ENCODE assay signal across 11 cellular contexts in the genomic region with DNA sequence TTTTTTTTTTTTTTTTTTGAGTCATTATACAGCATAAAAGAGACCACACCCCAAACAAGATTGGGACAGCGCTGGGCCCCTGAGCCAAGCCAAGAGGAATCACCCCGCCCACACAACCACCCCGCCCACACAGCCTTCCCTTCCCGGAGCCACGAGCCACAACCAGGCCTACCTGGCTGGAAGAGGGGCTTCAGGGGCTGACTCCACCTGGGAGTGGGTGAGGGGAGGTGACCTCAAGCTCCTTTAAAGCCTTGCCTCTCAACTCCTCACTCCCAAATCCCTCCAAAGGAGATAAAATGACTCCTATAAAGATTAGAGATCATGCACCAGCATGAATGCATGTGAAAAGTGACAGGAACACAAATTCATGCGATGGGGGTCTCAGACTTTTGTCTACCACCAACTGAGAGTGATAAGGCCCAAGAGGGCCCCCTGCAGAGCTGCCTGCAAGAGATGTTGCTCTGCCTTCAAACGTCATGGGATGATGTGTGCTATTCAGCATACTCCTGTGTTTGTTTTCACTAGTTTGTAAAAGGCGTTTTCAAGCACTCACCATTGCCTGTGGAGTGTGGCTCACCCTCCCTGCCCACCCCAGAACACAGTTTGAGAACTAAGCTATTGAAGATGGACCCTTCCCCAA. TPM values are rescaled to one million over a fixed set of nuclear protein-coding genes. Genes with fewer than 3 reads are reported as not detected.
DNase-seq lines count a peak whose midpoint lies in the region; ATAC-seq and TF ChIP-seq lines count a peak whose summit lies in the region.
"Had no signal": no experiment of that assay in that cellular context is flagged by ENCODE, and none has a peak within 500 bp of the region (broad histone marks: within the 10 kb centered on the region; RNA-seq: fewer than 3 reads in every experiment).

No MANE protein-coding gene starts in this region.

- no peaks in the 10 kb centered on the region for H3K9me3 Mint-ChIP-seq in stimulated activated naive CD8-positive, alpha-beta T cell treated with anti-CD3 and anti-CD28 coated beads, Interleukin-15, amount 100 ng/mL, for 72 hours
- H3K9me3 Mint-ChIP-seq in activated CD8-positive, alpha-beta T cell treated with anti-CD3 and anti-CD28 coated beads, Interleukin-2, amount 10 ng/mL, durations not matched to agents 7 days and 5 days (ENCODE audit: insufficient read depth) = no peaks in the 10 kb centered on the region

- CTCF ChIA-PET in activated CD8-positive, alpha-beta T cell treated with anti-CD3 and anti-CD28 coated beads, Interleukin-2, amount 10 ng/mL, durations not matched to agents 7 days and 5 days (lab: Charles Lee) = interaction anchor here (0.6 to 1.4 kb wide), 10 partner anchors 11 to 185 kb away, joined by 3 to 7 read pairs (median 4); no protein-coding TSS in a partner anchor

- POLR2A ChIA-PET in activated CD8-positive, alpha-beta T cell treated with anti-CD3 and anti-CD28 coated beads, Interleukin-2, amount 10 ng/mL, durations not matched to agents 7 days and 5 days (lab: Charles Lee) = interaction anchor here (0.7 to 1.8 kb wide), 2 partner anchors 22 to 53 kb away, joined by 3 to 4 read pairs; no protein-coding TSS in a partner anchor

- peak overlapping the region; percentile 5 to 9 for H3K4me3 Mint-ChIP-seq in stimulated activated naive CD8-positive, alpha-beta T cell treated with anti-CD3 and anti-CD28 coated beads, Interleukin-15, amount 100 ng/mL, for 72 hours
- H3K4me3 Mint-ChIP-seq in activated CD8-positive, alpha-beta T cell treated with anti-CD3 and anti-CD28 coated beads, Interleukin-2, amount 10 ng/mL, durations not matched to agents 7 days and 5 days = no peak overlapping the region

- peaks cover 54% of the 10 kb centered on the region for H3K4me1 Mint-ChIP-seq in stimulated activated naive CD8-positive, alpha-beta T cell treated with anti-CD3 and anti-CD28 coated beads, Interleukin-15, amount 100 ng/mL, for 72 hours
- peaks cover 32% of the 10 kb centered on the region for H3K4me1 Mint-ChIP-seq in activated CD8-positive, alpha-beta T cell treated with anti-CD3 and anti-CD28 coated beads, Interleukin-2, amount 10 ng/mL, durations not matched to agents 7 days and 5 days (ENCODE audit: low read depth)

- H3K27ac Mint-ChIP-seq in stimulated activated naive CD8-positive, alpha-beta T cell treated with anti-CD3 and anti-CD28 coated beads, Interleukin-15, amount 100 ng/mL, for 72 hours = no peak overlapping the region
- no peak overlapping the region for H3K27ac Mint-ChIP-seq in activated CD8-positive, alpha-beta T cell treated with anti-CD3 and anti-CD28 coated beads, Interleukin-2, amount 10 ng/mL, durations not matched to agents 7 days and 5 days

- peak in 1 of 2 donors; percentile 8 for DNase-seq in stimulated activated naive CD8-positive, alpha-beta T cell treated with anti-CD3 and anti-CD28 coated beads, Interleukin-15, amount 100 ng/mL, for 72 hours
- DNase-seq in stimulated activated naive CD8-positive, alpha-beta T cell treated with anti-CD3 and anti-CD28 coated beads, Interleukin-15, Interleukin-2, amounts not matched to agents 100 U/mL and 50 U/mL, for 24 hours = no peak
- DNase-seq in activated CD8-positive, alpha-beta T cell treated with anti-CD3 and anti-CD28 coated beads, Interleukin-2, amount 10 ng/mL, durations not matched to agents 7 days and 5 days = peak; percentile 20
- DNase-seq in iPS-NIHi7 (ENCODE audit: extremely low spot score) (peak; percentile 78), cerebellar nuclear complex (lab: John Stamatoyannopoulos, UW) (no peak), amygdala (lab: John Stamatoyannopoulos, UW) (no peak)
- DNase-seq: DMS79, kidney glomerular epithelial cell, NCI-H2171 treated with DMSO at 0.1 percent for 48 hours had no signal

- H3K36me3 Mint-ChIP-seq in activated CD8-positive, alpha-beta T cell treated with anti-CD3 and anti-CD28 coated beads, Interleukin-2, amount 10 ng/mL, durations not matched to agents 7 days and 5 days (ENCODE audit: low read depth) = no peaks in the 10 kb centered on the region

- H3K27me3 Mint-ChIP-seq in stimulated activated naive CD8-positive, alpha-beta T cell treated with anti-CD3 and anti-CD28 coated beads, Interleukin-15, amount 100 ng/mL, for 72 hours = no peaks in the 10 kb centered on the region
- H3K27me3 Mint-ChIP-seq in activated CD8-positive, alpha-beta T cell treated with anti-CD3 and anti-CD28 coated beads, Interleukin-2, amount 10 ng/mL, durations not matched to agents 7 days and 5 days (ENCODE audit: low read depth) = peaks cover 6% of the 10 kb centered on the region

- ATAC-seq in stimulated activated naive CD8-positive, alpha-beta T cell treated with anti-CD3 and anti-CD28 coated beads, Interleukin-15, amount 100 ng/mL, for 72 hours = peak; percentile 6
- ATAC-seq in stimulated activated naive CD8-positive, alpha-beta T cell treated with anti-CD3 and anti-CD28 coated beads, Interleukin-15, Interleukin-2, amounts not matched to agents 100 U/mL and 50 U/mL, for 24 hours = no peak
- ATAC-seq in activated CD8-positive, alpha-beta T cell treated with anti-CD3 and anti-CD28 coated beads, Interleukin-2, amount 10 ng/mL, durations not matched to agents 7 days and 5 days = peak; percentile 50
- no peak for ATAC-seq in HG03354 (IDR thresholded peaks at IDR 0.05; ENCODE audit: poor library complexity, severe bottlenecking, unreplicated experiment)
- ATAC-seq in SK-N-SH treated with all-trans-retinoic acid at 6 μM for 48 hours = no peak

TF ChIP-seq in SK-N-SH treated with all-trans-retinoic acid at 6 μM for 48 hours, 23 proteins besides CTCF, POLR2A, EP300 and RAD21 (continues in another document):
- no peak for TF ChIP-seq ZNF70 (CRISPR knock-in tag; IDR thresholded peaks at IDR 0.05)
- TF ChIP-seq PPARA (CRISPR knock-in tag; IDR thresholded peaks at IDR 0.05; ENCODE audit: borderline replicate concordance) = no peak
- TF ChIP-seq, protein P1, sequence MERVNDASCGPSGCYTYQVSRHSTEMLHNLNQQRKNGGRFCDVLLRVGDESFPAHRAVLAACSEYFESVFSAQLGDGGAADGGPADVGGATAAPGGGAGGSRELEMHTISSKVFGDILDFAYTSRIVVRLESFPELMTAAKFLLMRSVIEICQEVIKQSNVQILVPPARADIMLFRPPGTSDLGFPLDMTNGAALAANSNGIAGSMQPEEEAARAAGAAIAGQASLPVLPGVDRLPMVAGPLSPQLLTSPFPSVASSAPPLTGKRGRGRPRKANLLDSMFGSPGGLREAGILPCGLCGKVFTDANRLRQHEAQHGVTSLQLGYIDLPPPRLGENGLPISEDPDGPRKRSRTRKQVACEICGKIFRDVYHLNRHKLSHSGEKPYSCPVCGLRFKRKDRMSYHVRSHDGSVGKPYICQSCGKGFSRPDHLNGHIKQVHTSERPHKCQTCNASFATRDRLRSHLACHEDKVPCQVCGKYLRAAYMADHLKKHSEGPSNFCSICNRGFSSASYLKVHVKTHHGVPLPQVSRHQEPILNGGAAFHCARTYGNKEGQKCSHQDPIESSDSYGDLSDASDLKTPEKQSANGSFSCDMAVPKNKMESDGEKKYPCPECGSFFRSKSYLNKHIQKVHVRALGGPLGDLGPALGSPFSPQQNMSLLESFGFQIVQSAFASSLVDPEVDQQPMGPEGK (CRISPR knock-in tag; IDR thresholded peaks at IDR 0.05; ENCODE audit: borderline replicate concordance) = no peak
- TF ChIP-seq ZFP30 (CRISPR knock-in tag; IDR thresholded peaks at IDR 0.05) = no peak
- TF ChIP-seq, protein P2, sequence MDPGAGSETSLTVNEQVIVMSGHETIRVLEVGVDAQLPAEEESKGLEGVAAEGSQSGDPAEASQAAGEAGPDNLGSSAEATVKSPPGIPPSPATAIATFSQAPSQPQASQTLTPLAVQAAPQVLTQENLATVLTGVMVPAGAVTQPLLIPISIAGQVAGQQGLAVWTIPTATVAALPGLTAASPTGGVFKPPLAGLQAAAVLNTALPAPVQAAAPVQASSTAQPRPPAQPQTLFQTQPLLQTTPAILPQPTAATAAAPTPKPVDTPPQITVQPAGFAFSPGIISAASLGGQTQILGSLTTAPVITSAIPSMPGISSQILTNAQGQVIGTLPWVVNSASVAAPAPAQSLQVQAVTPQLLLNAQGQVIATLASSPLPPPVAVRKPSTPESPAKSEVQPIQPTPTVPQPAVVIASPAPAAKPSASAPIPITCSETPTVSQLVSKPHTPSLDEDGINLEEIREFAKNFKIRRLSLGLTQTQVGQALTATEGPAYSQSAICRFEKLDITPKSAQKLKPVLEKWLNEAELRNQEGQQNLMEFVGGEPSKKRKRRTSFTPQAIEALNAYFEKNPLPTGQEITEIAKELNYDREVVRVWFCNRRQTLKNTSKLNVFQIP (CRISPR knock-in tag; IDR thresholded peaks at IDR 0.05; ENCODE audit: borderline replicate concordance, low read depth) = no peak
- TF ChIP-seq ZFP3 (CRISPR knock-in tag; IDR thresholded peaks at IDR 0.05) = no peak
- TF ChIP-seq TCF4 (CRISPR knock-in tag; IDR thresholded peaks at IDR 0.05; ENCODE audit: borderline replicate concordance) = no peak
- TF ChIP-seq, protein P3, sequence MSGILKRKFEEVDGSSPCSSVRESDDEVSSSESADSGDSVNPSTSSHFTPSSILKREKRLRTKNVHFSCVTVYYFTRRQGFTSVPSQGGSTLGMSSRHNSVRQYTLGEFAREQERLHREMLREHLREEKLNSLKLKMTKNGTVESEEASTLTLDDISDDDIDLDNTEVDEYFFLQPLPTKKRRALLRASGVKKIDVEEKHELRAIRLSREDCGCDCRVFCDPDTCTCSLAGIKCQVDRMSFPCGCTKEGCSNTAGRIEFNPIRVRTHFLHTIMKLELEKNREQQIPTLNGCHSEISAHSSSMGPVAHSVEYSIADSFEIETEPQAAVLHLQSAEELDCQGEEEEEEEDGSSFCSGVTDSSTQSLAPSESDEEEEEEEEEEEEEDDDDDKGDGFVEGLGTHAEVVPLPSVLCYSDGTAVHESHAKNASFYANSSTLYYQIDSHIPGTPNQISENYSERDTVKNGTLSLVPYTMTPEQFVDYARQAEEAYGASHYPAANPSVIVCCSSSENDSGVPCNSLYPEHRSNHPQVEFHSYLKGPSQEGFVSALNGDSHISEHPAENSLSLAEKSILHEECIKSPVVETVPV (CRISPR knock-in tag; IDR thresholded peaks at IDR 0.05) = no peak
- TF ChIP-seq OSR1 (CRISPR knock-in tag; IDR thresholded peaks at IDR 0.05) = no peak
- no peak for TF ChIP-seq TOX (CRISPR knock-in tag; IDR thresholded peaks at IDR 0.05; ENCODE audit: borderline replicate concordance)
- no peak for TF ChIP-seq BACH2 (CRISPR knock-in tag; IDR thresholded peaks at IDR 0.05; ENCODE audit: borderline replicate concordance)
- no peak for TF ChIP-seq ESRRG (CRISPR knock-in tag; IDR thresholded peaks at IDR 0.05)

RNA-seq across cellular contexts. Expression of a gene that starts 23.1 kb away (rescaled TPM):
- 100 to 1,000 TPM; 214 to 215 TPM for total RNA-seq in activated CD8-positive, alpha-beta T cell treated with anti-CD3 and anti-CD28 coated beads, Interleukin-2, amount 10 ng/mL, durations not matched to agents 7 days and 5 days

Comparison
In these comparisons a context has a peak if more than half of its experiments do, and no peak if none do; other contexts are left out.
1. ATAC-seq: peak in stimulated activated naive CD8-positive, alpha-beta T cell treated with anti-CD3 and anti-CD28 coated beads, Interleukin-15, amount 100 ng/mL, for 72 hours (single experiment) and activated CD8-positive, alpha-beta T cell treated with anti-CD3 and anti-CD28 coated beads, Interleukin-2, amount 10 ng/mL, durations not matched to agents 7 days and 5 days (single experiment); none in stimulated activated naive CD8-positive, alpha-beta T cell treated with anti-CD3 and anti-CD28 coated beads, Interleukin-15, Interleukin-2, amounts not matched to agents 100 U/mL and 50 U/mL, for 24 hours (single experiment), HG03354 (single experiment) and SK-N-SH treated with all-trans-retinoic acid at 6 μM for 48 hours (single experiment).
2. DNase-seq: peak in activated CD8-positive, alpha-beta T cell treated with anti-CD3 and anti-CD28 coated beads, Interleukin-2, amount 10 ng/mL, durations not matched to agents 7 days and 5 days (single experiment) and iPS-NIHi7 (single experiment); none in stimulated activated naive CD8-positive, alpha-beta T cell treated with anti-CD3 and anti-CD28 coated beads, Interleukin-15, Interleukin-2, amounts not matched to agents 100 U/mL and 50 U/mL, for 24 hours (single experiment), cerebellar nuclear complex (0 of 2) and amygdala (0 of 56).